In genomic region chr1:158025576-158026230, GRCh38 we compare ENCODE assay signal across 1 cellular context.
TF ChIP-seq lines count a peak whose summit lies in the region.

No MANE protein-coding gene starts in this region.

TF ChIP-seq in SK-N-SH, 30 proteins besides CTCF, POLR2A, EP300 and RAD21 (continued from another document):
- no peak for TF ChIP-seq ZBTB33 (IDR thresholded peaks at IDR 0.05; ENCODE audit: borderline replicate concordance, low read depth)
- no peak for TF ChIP-seq MEF2A (IDR thresholded peaks at IDR 0.05; ENCODE audit: borderline replicate concordance, low read depth)
- TF ChIP-seq YY1 (IDR thresholded peaks at IDR 0.05; ENCODE audit: low read depth): no peak
- no peak for TF ChIP-seq FOSL2 (IDR thresholded peaks at IDR 0.05; ENCODE audit: borderline replicate concordance, low read depth)
- TF ChIP-seq RFX5 (IDR thresholded peaks at IDR 0.05; ENCODE audit: low read length): no peak
- no peak for TF ChIP-seq EZH2phosphoT487 (IDR thresholded peaks at IDR 0.05; ENCODE audit: borderline replicate concordance, low read depth)
- TF ChIP-seq FOXJ3 (CRISPR knock-in tag; IDR thresholded peaks at IDR 0.05): no peak
- TF ChIP-seq ELF1 (IDR thresholded peaks at IDR 0.05): no peak
- TF ChIP-seq, protein P1, sequence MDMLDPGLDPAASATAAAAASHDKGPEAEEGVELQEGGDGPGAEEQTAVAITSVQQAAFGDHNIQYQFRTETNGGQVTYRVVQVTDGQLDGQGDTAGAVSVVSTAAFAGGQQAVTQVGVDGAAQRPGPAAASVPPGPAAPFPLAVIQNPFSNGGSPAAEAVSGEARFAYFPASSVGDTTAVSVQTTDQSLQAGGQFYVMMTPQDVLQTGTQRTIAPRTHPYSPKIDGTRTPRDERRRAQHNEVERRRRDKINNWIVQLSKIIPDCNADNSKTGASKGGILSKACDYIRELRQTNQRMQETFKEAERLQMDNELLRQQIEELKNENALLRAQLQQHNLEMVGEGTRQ (IDR thresholded peaks at IDR 0.05; ENCODE audit: borderline replicate concordance, low read depth, low read length): no peak
- TF ChIP-seq FOXM1 (IDR thresholded peaks at IDR 0.05; ENCODE audit: low read depth): no peak
- no peak for TF ChIP-seq SMC3 (IDR thresholded peaks at IDR 0.05; ENCODE audit: low read depth, low read length)
- no peak for TF ChIP-seq GABPA (IDR thresholded peaks at IDR 0.05; ENCODE audit: low read depth)
- TF ChIP-seq NFIC (IDR thresholded peaks at IDR 0.05; ENCODE audit: borderline replicate concordance): no peak
- no peak for TF ChIP-seq TCF12 (IDR thresholded peaks at IDR 0.05)
- TF ChIP-seq GATA2 (CRISPR knock-in tag; IDR thresholded peaks at IDR 0.05): no peak
